ENCODE assay signal across 19 cellular contexts in the genomic region with DNA sequence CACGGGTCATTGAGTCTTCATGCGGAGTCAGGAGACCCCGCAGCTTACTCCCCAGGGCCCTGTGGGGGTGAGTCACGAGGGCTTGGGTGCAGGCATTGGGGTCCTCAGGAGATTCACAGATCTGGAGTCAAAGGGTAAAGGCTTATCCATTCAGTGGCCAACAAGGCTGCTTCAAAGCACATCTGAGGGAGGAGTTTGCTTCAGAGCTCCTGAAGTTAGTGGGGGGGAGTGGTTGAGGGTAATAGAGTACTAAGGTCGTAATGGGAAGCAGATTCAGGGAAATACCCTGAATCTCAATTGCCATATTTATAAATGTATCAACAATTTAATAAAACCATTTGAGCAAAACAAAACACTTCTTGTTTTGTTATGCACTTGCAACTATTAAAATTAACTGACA. TPM values are rescaled to one million over a fixed set of nuclear protein-coding genes. Genes with fewer than 3 reads are reported as not detected.
DNase-seq lines count a peak whose midpoint lies in the region; ATAC-seq and TF ChIP-seq lines count a peak whose summit lies in the region.
"Had no signal": no experiment of that assay in that cellular context is flagged by ENCODE, and none has a peak within 500 bp of the region (broad histone marks: within the 10 kb centered on the region; RNA-seq: fewer than 3 reads in every experiment).

No MANE protein-coding gene starts in this region.

- H3K36me3 Mint-ChIP-seq in H9 (ENCODE audit: insufficient read depth in 1 of 3, low read depth in 3 of 3) (no peaks in the 10 kb centered on the region), WTC11 (peaks cover 3% of the 10 kb centered on the region; the same call in 1 of the 2 replicates)
- H3K36me3 Mint-ChIP-seq: CD4-positive, alpha-beta memory T cell had no signal

- H3K4ac ChIP-seq in H9 (ENCODE audit: low read depth, low read length), result no peak overlapping the region

- POLR2A ChIA-PET in WTC11 (lab: Charles Lee), result no interaction called here

- H3K14ac ChIP-seq in H9 (ENCODE audit: insufficient read depth, low read length), result no peak overlapping the region

- H3K4me2 ChIP-seq in H9 (ENCODE audit: insufficient read depth, insufficient read length, low read length), result no peak overlapping the region

- no peaks in the 10 kb centered on the region for H3K79me1 ChIP-seq in H9 (ENCODE audit: insufficient read depth, low read depth, low read length, poor library complexity, severe bottlenecking)

- H3K23me2 ChIP-seq in H9 (ENCODE audit: insufficient read length, low read depth, low read length, poor library complexity, severe bottlenecking), result peaks cover 3% of the 10 kb centered on the region

- no peaks in the 10 kb centered on the region for H3K36me3 ChIP-seq in muscle layer of duodenum (ENCODE audit: control insufficient read depth in 1 of 2, insufficient read depth in 2 of 2, low read length in 2 of 2)
- no peaks in the 10 kb centered on the region for H3K36me3 ChIP-seq in transverse colon
- H3K36me3 ChIP-seq: BE2C, HAP-1, SJSA1 had no signal

- H3K27me3 Mint-ChIP-seq in H9 (ENCODE audit: low read depth), result no peaks in the 10 kb centered on the region
- no peaks in the 10 kb centered on the region for H3K27me3 Mint-ChIP-seq in WTC11 (ENCODE audit: low read depth)
- H3K27me3 Mint-ChIP-seq: CD4-positive, alpha-beta memory T cell had no signal

- H2BK12ac ChIP-seq in H9 (ENCODE audit: insufficient read length, low read depth, low read length), result no peak overlapping the region

- no peak overlapping the region for H2AFZ ChIP-seq in H9 (ENCODE audit: low read length)

- peaks cover 9% of the 10 kb centered on the region; the same call in 1 of the 2 replicates for H3K4me1 ChIP-seq in H9 (ENCODE audit: insufficient read depth, low read length)
- H3K4me1 ChIP-seq in muscle layer of duodenum (ENCODE audit: control insufficient read depth in 1 of 2, insufficient read depth in 2 of 2, low read length in 2 of 2), result peaks cover 11% of the 10 kb centered on the region in 2 donors
- peaks cover 0 to 58% (median 29%) of the 10 kb centered on the region in 4 donors for H3K4me1 ChIP-seq in transverse colon
- no peaks in the 10 kb centered on the region for H3K4me1 ChIP-seq in right cardiac atrium (ENCODE audit: control insufficient read depth, insufficient read depth, low read length)
- H3K4me1 ChIP-seq: BE2C, HAP-1, SJSA1 had no signal

- no peak overlapping the region for H3T11ph ChIP-seq in H9 (ENCODE audit: low read length)

- no peak overlapping the region for H2BK5ac ChIP-seq in H9 (ENCODE audit: insufficient read length, low read length)

- CTCF ChIA-PET in WTC11 (lab: Charles Lee), result no interaction called here

- no peak overlapping the region for H2BK120ac ChIP-seq in H9 (ENCODE audit: low read depth, low read length, poor library complexity, severe bottlenecking)

- H3K79me2 ChIP-seq in H9 (ENCODE audit: insufficient read depth, low read length), result no peaks in the 10 kb centered on the region

- no peak; the same call in 1 of the 2 replicates for ATAC-seq in WTC11
- ATAC-seq in right cardiac atrium, result no peak
- ATAC-seq: K562 had no signal

- H2AK5ac ChIP-seq in H9 (ENCODE audit: insufficient read length, low read length), result no peak overlapping the region

- DNase-seq in H9 (no peak), WTC11 (ENCODE audit: low spot score) (no peak), transverse colon (peak; percentile 22), right cardiac atrium (no peak), NCI-H2107 treated with DMSO at 0.1 percent for 48 hours (lab: John Stamatoyannopoulos, UW; ENCODE audit: unreplicated experiment) (no peak)
- DNase-seq in activated CD4-positive, alpha-beta T cell treated with anti-CD3 and anti-CD28 coated beads, Interleukin-2, amount 50 U/mL, for 4 hours, result no peak
- DNase-seq: BE2C; CD4-positive, alpha-beta memory T cell; DMS 273 treated with DMSO at 0.1 percent for 48 hours; NCI-H1048; NCI-H146; NCI-H226; NCI-H526 treated with DMSO at 0.1 percent for 48 hours; NK-92 treated with Interleukin-12 subunit alpha and Interleukin-12 subunit beta, amount 100 ng/mL, for 24 hours; OCI-M1 had no signal

- H2BK15ac ChIP-seq in H9 (ENCODE audit: low read depth, low read length), result no peak overlapping the region

- H4K91ac ChIP-seq in H9 (ENCODE audit: insufficient read length, low read depth, low read length), result no peak overlapping the region

- no peak overlapping the region for H3K18ac ChIP-seq in H9 (ENCODE audit: insufficient read length, low read depth, low read length)

- H3K9me3 Mint-ChIP-seq in H9, result no peaks in the 10 kb centered on the region; a peak in 1 of 5 replicates
- H3K9me3 Mint-ChIP-seq in WTC11, result peaks cover under 1% of the 10 kb centered on the region; the same call in 1 of the 2 replicates

- H3K27ac ChIP-seq in H9 (ENCODE audit: insufficient read length, low read depth, low read length), result no peak overlapping the region
- H3K27ac ChIP-seq in muscle layer of duodenum (ENCODE audit: low read length), result peak overlapping the region; percentile 27
- peak overlapping the region in 3 of 4 donors; percentile 3 to 35 (median 30) for H3K27ac ChIP-seq in transverse colon
- no peak overlapping the region for H3K27ac ChIP-seq in right cardiac atrium (ENCODE audit: low read length)
- H3K27ac ChIP-seq: SJSA1 had no signal

- H3K4me1 Mint-ChIP-seq in H9 (peaks cover 37 to 66% of the 10 kb centered on the region in 2 experiments), WTC11 (peaks cover 51% of the 10 kb centered on the region)

- H3K27me3 ChIP-seq in H9 (ENCODE audit: insufficient read depth, low read length), result no peaks in the 10 kb centered on the region
- no peaks in the 10 kb centered on the region for H3K27me3 ChIP-seq in muscle layer of duodenum (ENCODE audit: low read depth, low read length)
- H3K27me3 ChIP-seq in transverse colon, result no peaks in the 10 kb centered on the region
- no peaks in the 10 kb centered on the region for H3K27me3 ChIP-seq in right cardiac atrium (ENCODE audit: control insufficient read depth, insufficient read depth)
- H3K27me3 ChIP-seq: BE2C, SJSA1 had no signal

- no peak overlapping the region for H3K4me3 Mint-ChIP-seq in H9
- H3K4me3 Mint-ChIP-seq in WTC11, result no peak overlapping the region
- H3K4me3 Mint-ChIP-seq: CD4-positive, alpha-beta memory T cell had no signal

- no peak overlapping the region for H3K23ac ChIP-seq in H9 (ENCODE audit: insufficient read length, low read depth, low read length)

- no peak overlapping the region for H2BK20ac ChIP-seq in H9 (ENCODE audit: low read depth, low read length, poor library complexity, severe bottlenecking)

- H3K9ac ChIP-seq in H9 (ENCODE audit: extremely low read depth, insufficient read length, low read length), result no peak overlapping the region

- H4K20me1 ChIP-seq in H9 (ENCODE audit: control insufficient read depth, insufficient read depth, insufficient read length), result no peaks in the 10 kb centered on the region

- no peak overlapping the region for H3K56ac ChIP-seq in H9 (ENCODE audit: insufficient read length, low read depth, low read length)

- no peak overlapping the region for H4K8ac ChIP-seq in H9 (replicated peaks; ENCODE audit: insufficient read length, low read depth, low read length)

- intact Hi-C loops in transverse colon (cut with DNase I; ENCODE audit: low total_unique reads) (no loop called here), right cardiac atrium (cut with DNase I) (no loop called here)

- H4K5ac ChIP-seq in H9 (ENCODE audit: insufficient read length, low read depth, low read length), result no peak overlapping the region

- no CpG with 5 or more reads among the region's 5 CpGs for WGBS in H9 (ENCODE audit: extremely low coverage, insufficient read length, low lambda C conversion rate)
- WGBS in transverse colon (ENCODE audit: low coverage in 1 of 2), 2 donors, result 50 to 59% methylated on average over 1 to 5 of the region's 5 CpGs
- 87% methylated on average over 5 of the region's 5 CpGs for WGBS in right cardiac atrium

- TF ChIP-seq CTCF in H9 (conservative IDR thresholded peaks at IDR 0.05) (no peak), WTC11 (IDR thresholded peaks at IDR 0.05) (no peak), transverse colon (IDR thresholded peaks at IDR 0.05) (no peak)

- H3K9me3 ChIP-seq in H9 (ENCODE audit: control insufficient read depth, low read depth, low read length), result no peaks in the 10 kb centered on the region
- no peaks in the 10 kb centered on the region for H3K9me3 ChIP-seq in muscle layer of duodenum (ENCODE audit: control insufficient read depth in 1 of 2, low read length in 2 of 2)
- no peaks in the 10 kb centered on the region for H3K9me3 ChIP-seq in transverse colon
- no peaks in the 10 kb centered on the region for H3K9me3 ChIP-seq in right cardiac atrium (ENCODE audit: control insufficient read depth, low read length)
- H3K9me3 ChIP-seq: BE2C, HAP-1, SJSA1 had no signal

- no peak overlapping the region for H3K4me3 ChIP-seq in muscle layer of duodenum (ENCODE audit: low read depth in 1 of 2, low read length in 2 of 2)
- H3K4me3 ChIP-seq in transverse colon, result no peak overlapping the region
- no peak overlapping the region for H3K4me3 ChIP-seq in right cardiac atrium (ENCODE audit: low read length)
- H3K4me3 ChIP-seq: HAP-1, K562, SJSA1 had no signal

- no peak for TF ChIP-seq POLR2A in transverse colon (IDR thresholded peaks at IDR 0.05)

- peak overlapping the region; percentile 68 to 93 (median 86); a peak in 4 of 7 replicates for H3K27ac Mint-ChIP-seq in H9
- H3K27ac Mint-ChIP-seq in WTC11, result peak overlapping the region; percentile 46; the same call in 1 of the 2 replicates

- TF ChIP-seq EP300 in transverse colon (IDR thresholded peaks at IDR 0.05; ENCODE audit: low read depth), result no peak

- in situ Hi-C loops in transverse colon (cut with MboI; ENCODE audit: low pct_ligation_motif_present in 1 of 4, low pct_unique_long_range_greater_than_20kb in 1 of 4, low sequenced_read_pairs in 3 of 4), result no loop called here

TF ChIP-seq in WTC11, 78 proteins besides CTCF, POLR2A, EP300 and RAD21 (continues in another document):
- TF ChIP-seq, protein P1, sequence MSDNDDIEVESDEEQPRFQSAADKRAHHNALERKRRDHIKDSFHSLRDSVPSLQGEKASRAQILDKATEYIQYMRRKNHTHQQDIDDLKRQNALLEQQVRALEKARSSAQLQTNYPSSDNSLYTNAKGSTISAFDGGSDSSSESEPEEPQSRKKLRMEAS (CRISPR knock-in tag; IDR thresholded peaks at IDR 0.05), result no peak
- no peak for TF ChIP-seq ZNF671 (CRISPR knock-in tag; IDR thresholded peaks at IDR 0.05)
- TF ChIP-seq JUN (CRISPR knock-in tag; IDR thresholded peaks at IDR 0.05), result no peak
- no peak for TF ChIP-seq RELA (CRISPR knock-in tag; IDR thresholded peaks at IDR 0.05; ENCODE audit: borderline replicate concordance)
- no peak for TF ChIP-seq NFYB (CRISPR knock-in tag; conservative IDR thresholded peaks at IDR 0.05; ENCODE audit: low read depth)
- TF ChIP-seq ZNF263 (CRISPR knock-in tag; IDR thresholded peaks at IDR 0.05; ENCODE audit: low read depth), result no peak

RNA-seq across cellular contexts. Expression of gene SH3BGRL2, which starts 37.3 kb away (rescaled TPM):
- 11.7 and 11.8 TPM in 2 replicates for total RNA-seq in H9 (2021)
- 13.8 to 16.5 TPM (median 15.5 TPM) in 3 replicates for total RNA-seq in WTC11 (2021)
- 100 to 1,000 TPM in 3 of 4 donors, 10 to 100 TPM in 1; 54.7 to 177 (median 128) TPM for total RNA-seq in transverse colon
- 1 to 10 TPM; 7.1 to 8.7 (median 8.5) TPM for total RNA-seq in right cardiac atrium
- polyA plus RNA-seq in right cardiac atrium, result 5.9 TPM

Comparison
In these comparisons a context has a peak if more than half of its experiments do, and no peak if none do; other contexts are left out.
1. H3K27ac ChIP-seq: peak in muscle layer of duodenum (single experiment) and transverse colon (3 of 4); none in H9 (single experiment) and right cardiac atrium (single experiment).